Comparison of ENCODE assay signal across 11 cellular contexts in the genomic region with DNA sequence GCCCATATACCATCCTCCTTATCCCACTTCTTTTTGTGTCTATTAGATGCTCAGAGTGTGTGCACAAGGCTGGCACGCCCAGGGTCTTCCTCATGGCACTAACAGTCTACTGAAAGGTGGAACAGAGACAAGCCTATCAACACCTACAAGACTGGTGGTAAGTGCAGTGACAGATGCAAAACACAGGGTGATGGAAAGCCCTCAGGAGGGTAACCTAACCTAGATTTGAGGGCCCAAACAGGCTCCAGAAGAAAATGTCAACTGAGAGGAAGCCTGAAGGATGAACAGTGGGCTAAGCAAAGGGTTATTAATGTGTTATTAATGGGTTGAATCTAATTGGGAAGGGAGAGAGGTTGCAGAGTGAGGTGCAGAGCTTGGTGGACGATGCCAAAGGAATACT. TPM values are rescaled to one million over a fixed set of nuclear protein-coding genes. Genes with fewer than 3 reads are reported as not detected.
DNase-seq lines count a peak whose midpoint lies in the region; ATAC-seq and TF ChIP-seq lines count a peak whose summit lies in the region.
"Had no signal": no experiment of that assay in that cellular context is flagged by ENCODE, and none has a peak within 500 bp of the region (broad histone marks: within the 10 kb centered on the region; RNA-seq: fewer than 3 reads in every experiment).

No MANE protein-coding gene starts in this region.

- H3K9me3 ChIP-seq in left lung = no peaks in the 10 kb centered on the region
- H3K9me3 ChIP-seq in thyroid gland = no peaks in the 10 kb centered on the region

- no peak for DNase-seq in activated T-cell treated with anti-CD3 and anti-CD28 coated beads, Interleukin-2, amount 50 U/mL, for 24 hours
- DNase-seq in activated T-cell treated with anti-CD3 and anti-CD28 coated beads, Interleukin-2, amount 50 U/mL, for 1 hour = no peak
- DNase-seq in activated naive CD8-positive, alpha-beta T cell treated with anti-CD3 and anti-CD28 coated beads, Interleukin-2, amount 50 U/mL, for 24 hours = no peak
- DNase-seq in left lung (no peak), thyroid gland (no peak), HuH-7 (ENCODE audit: low spot score) (no peak), COLO829 (ENCODE audit: low spot score) (no peak)
- DNase-seq: NCI-H2081, occipital lobe, WERI-Rb-1 had no signal

- H3K4me3 Mint-ChIP-seq in activated T-cell treated with anti-CD3 and anti-CD28 coated beads, Interleukin-2, amount 50 U/mL, for 24 hours = peak overlapping the region; percentile 91
- H3K4me3 Mint-ChIP-seq in activated naive CD8-positive, alpha-beta T cell treated with anti-CD3 and anti-CD28 coated beads, Interleukin-2, amount 50 U/mL, for 24 hours = peak overlapping the region; percentile 86

- peaks cover 3% of the 10 kb centered on the region for H3K9me3 Mint-ChIP-seq in activated T-cell treated with anti-CD3 and anti-CD28 coated beads, Interleukin-2, amount 50 U/mL, for 24 hours
- peaks cover 4% of the 10 kb centered on the region for H3K9me3 Mint-ChIP-seq in activated naive CD8-positive, alpha-beta T cell treated with anti-CD3 and anti-CD28 coated beads, Interleukin-2, amount 50 U/mL, for 24 hours

- peak overlapping the region; percentile 79 to 82 for H3K4me3 ChIP-seq in left lung
- no peak overlapping the region for H3K4me3 ChIP-seq in thyroid gland (replicated peaks in 1 of 3)

- H3K27ac ChIP-seq in left lung (peak overlapping the region; percentile 98 to 99), thyroid gland (peak overlapping the region; percentile 99)
- H3K27ac ChIP-seq: WERI-Rb-1 had no signal

- no peaks in the 10 kb centered on the region for H3K27me3 Mint-ChIP-seq in activated T-cell treated with anti-CD3 and anti-CD28 coated beads, Interleukin-2, amount 50 U/mL, for 24 hours
- no peaks in the 10 kb centered on the region for H3K27me3 Mint-ChIP-seq in activated naive CD8-positive, alpha-beta T cell treated with anti-CD3 and anti-CD28 coated beads, Interleukin-2, amount 50 U/mL, for 24 hours

- H3K4me1 Mint-ChIP-seq in activated T-cell treated with anti-CD3 and anti-CD28 coated beads, Interleukin-2, amount 50 U/mL, for 24 hours (ENCODE audit: low read depth) = peaks cover 61% of the 10 kb centered on the region
- H3K4me1 Mint-ChIP-seq in activated naive CD8-positive, alpha-beta T cell treated with anti-CD3 and anti-CD28 coated beads, Interleukin-2, amount 50 U/mL, for 24 hours = peaks cover 58% of the 10 kb centered on the region

- no peak for TF ChIP-seq POLR2A in thyroid gland (IDR thresholded peaks at IDR 0.05)

- no peak for TF ChIP-seq CTCF in left lung (IDR thresholded peaks at IDR 0.05)
- TF ChIP-seq CTCF in thyroid gland (IDR thresholded peaks at IDR 0.05) = peak in 1 of 6 experiments; percentile 9

- H3K4me1 ChIP-seq in left lung (peaks cover 14 to 59% of the 10 kb centered on the region in 2 donors), thyroid gland (peaks cover 5 to 6% of the 10 kb centered on the region in 2 donors)

- peaks cover 20% of the 10 kb centered on the region for H3K36me3 Mint-ChIP-seq in activated T-cell treated with anti-CD3 and anti-CD28 coated beads, Interleukin-2, amount 50 U/mL, for 24 hours (ENCODE audit: low read depth)
- peaks cover 1% of the 10 kb centered on the region for H3K36me3 Mint-ChIP-seq in activated naive CD8-positive, alpha-beta T cell treated with anti-CD3 and anti-CD28 coated beads, Interleukin-2, amount 50 U/mL, for 24 hours (ENCODE audit: low read depth)

- no peaks in the 10 kb centered on the region for H3K36me3 ChIP-seq in left lung
- H3K36me3 ChIP-seq in thyroid gland = no peaks in the 10 kb centered on the region
- H3K36me3 ChIP-seq: WERI-Rb-1 had no signal

- no peak for ATAC-seq in activated naive CD8-positive, alpha-beta T cell treated with anti-CD3 and anti-CD28 coated beads, Interleukin-2, amount 50 U/mL, for 24 hours
- no peak for ATAC-seq in left lung
- ATAC-seq in HG03175 (IDR thresholded peaks at IDR 0.05; ENCODE audit: unreplicated experiment) = no peak

- H3K27ac Mint-ChIP-seq in activated T-cell treated with anti-CD3 and anti-CD28 coated beads, Interleukin-2, amount 50 U/mL, for 24 hours = peak overlapping the region; percentile 97
- H3K27ac Mint-ChIP-seq in activated naive CD8-positive, alpha-beta T cell treated with anti-CD3 and anti-CD28 coated beads, Interleukin-2, amount 50 U/mL, for 24 hours = peak overlapping the region; percentile 85

- H3K27me3 ChIP-seq in left lung (no peaks in the 10 kb centered on the region), thyroid gland (no peaks in the 10 kb centered on the region)

- WGBS in thyroid gland, 2 donors = 56 to 58% methylated on average over 2 of the region's 2 CpGs

- intact Hi-C loops in left lung (cut with DNase I) = loop anchor here in 1 of 2 donors (5.0 kb wide), 1 partner anchor 52 kb away; no protein-coding TSS in a partner anchor
- intact Hi-C loops in thyroid gland (cut with DNase I) = loop anchor here (2.0 to 10.0 kb wide), 2 partner anchors 55 to 155 kb away; no protein-coding TSS in a partner anchor

RNA-seq across cellular contexts. Expression of a gene that starts 1.2 kb away (rescaled TPM):
- total RNA-seq in left lung (10 to 100 TPM; 47.1 to 76.4 TPM), thyroid gland (10 to 100 TPM in 3 of 4 donors, 1 to 10 TPM in 1; 9.4 to 34.1 (median 17.4) TPM)

RNA-seq across cellular contexts. Expression of a gene that starts 36.9 kb away (rescaled TPM):
- total RNA-seq in left lung = 100 to 1,000 TPM; 472 to 558 TPM
- 100 to 1,000 TPM in 1 of 4 donors, 10 to 100 TPM in 3; 61.5 to 173 (median 72.2) TPM for total RNA-seq in thyroid gland

Comparison
In these comparisons a context has a peak if more than half of its experiments do, and no peak if none do; other contexts are left out.
1. H3K4me3 ChIP-seq: peak in left lung (2 of 2); none in thyroid gland (0 of 3).